ENCODE assay signal across 1 cellular context in genomic region chr10:11678074-11678793, GRCh38.
TF ChIP-seq lines count a peak whose summit lies in the region.

No MANE protein-coding gene starts in this region.

TF ChIP-seq in GM12878, 131 proteins besides CTCF, POLR2A, EP300 and RAD21 (continued from another document and continues in another):
- 0 out of 2 replicates have a peak, but pooled peaks have one; percentile 7 for TF ChIP-seq REST (IDR thresholded peaks at IDR 0.05; ENCODE audit: low read depth, low read length)
- TF ChIP-seq LARP7 (IDR thresholded peaks at IDR 0.05): no peak
- TF ChIP-seq ZBTB11 (CRISPR knock-in tag; IDR thresholded peaks at IDR 0.05): no peak
- no peak for TF ChIP-seq WRNIP1 (IDR thresholded peaks at IDR 0.05; ENCODE audit: borderline replicate concordance, low read depth, low read length)
- TF ChIP-seq USF1 (IDR thresholded peaks at IDR 0.05; ENCODE audit: borderline replicate concordance, extremely low read length, insufficient read depth, low read depth, low read length): no peak
- no peak for TF ChIP-seq ZNF592 (IDR thresholded peaks at IDR 0.05)
- TF ChIP-seq PKNOX1 (IDR thresholded peaks at IDR 0.05): no peak
- peak; percentile 65 for TF ChIP-seq POLR2AphosphoS5 (IDR thresholded peaks at IDR 0.05; ENCODE audit: low read length)
- TF ChIP-seq DPF2 (IDR thresholded peaks at IDR 0.05): peak; percentile 79
- peak; percentile 89 for TF ChIP-seq BCL11A (IDR thresholded peaks at IDR 0.05; ENCODE audit: low read depth, low read length)
- TF ChIP-seq HDAC2 (IDR thresholded peaks at IDR 0.05): no peak
- peak; percentile 86 to 90 for TF ChIP-seq IKZF2 (IDR thresholded peaks at IDR 0.05)
- no peak for TF ChIP-seq RELA (IDR thresholded peaks at IDR 0.05; ENCODE audit: borderline replicate concordance, partially characterized antibody)
- no peak for TF ChIP-seq E2F4 (IDR thresholded peaks at IDR 0.05; ENCODE audit: low read depth, low read length)
- TF ChIP-seq SMC3 (IDR thresholded peaks at IDR 0.05; ENCODE audit: borderline replicate concordance, low read length): peak; percentile 27; the same call in 1 of the 2 replicates
- peak; percentile 83 for TF ChIP-seq MTA2 (IDR thresholded peaks at IDR 0.05; ENCODE audit: low read depth)
- TF ChIP-seq ZNF687 (IDR thresholded peaks at IDR 0.05): no peak
- no peak for TF ChIP-seq MYB (IDR thresholded peaks at IDR 0.05; ENCODE audit: borderline replicate concordance, low read depth, low read length)
- no peak for TF ChIP-seq BMI1 (IDR thresholded peaks at IDR 0.05; ENCODE audit: borderline replicate concordance)
- no peak for TF ChIP-seq ZZZ3 (IDR thresholded peaks at IDR 0.05; ENCODE audit: control insufficient read depth, insufficient read length, low read depth)
- TF ChIP-seq TCF3 (IDR thresholded peaks at IDR 0.05; ENCODE audit: borderline replicate concordance, insufficient read depth, low read depth, low read length): peak; percentile 91
- peak; percentile 92 for TF ChIP-seq RUNX3 (IDR thresholded peaks at IDR 0.05; ENCODE audit: low read length)
- TF ChIP-seq STAT3 (IDR thresholded peaks at IDR 0.05; ENCODE audit: low read depth, low read length): no peak
- peak; percentile 76; the same call in 1 of the 2 replicates for TF ChIP-seq PML (IDR thresholded peaks at IDR 0.05; ENCODE audit: low read length)
- TF ChIP-seq NFIC (IDR thresholded peaks at IDR 0.05; ENCODE audit: low read depth, low read length): peak; percentile 94
- no peak for TF ChIP-seq E2F8 (IDR thresholded peaks at IDR 0.05; ENCODE audit: low read depth, partially characterized antibody)
- TF ChIP-seq PRDM15 (CRISPR knock-in tag; IDR thresholded peaks at IDR 0.05): no peak
- TF ChIP-seq SUZ12 (IDR thresholded peaks at IDR 0.05; ENCODE audit: unreplicated experiment): no peak
